In the genomic region with DNA sequence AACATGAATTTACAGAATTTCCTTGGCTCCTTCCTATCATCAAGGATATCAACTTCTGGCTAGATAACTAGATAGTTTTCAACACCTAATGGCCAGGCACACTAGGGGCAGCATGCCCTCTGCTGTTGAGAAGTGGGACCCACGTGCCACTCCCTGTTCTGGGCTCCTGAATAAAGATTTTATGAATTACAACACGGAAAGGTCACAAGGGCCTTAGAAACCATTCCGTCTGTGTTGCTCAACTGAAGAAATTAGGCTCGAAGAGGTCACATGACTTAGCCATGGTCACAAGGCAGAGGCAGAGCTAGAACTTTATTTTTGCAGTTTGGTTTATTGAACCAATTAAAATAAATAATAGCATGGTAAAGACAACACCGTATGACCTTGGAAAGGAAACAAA, we compare ENCODE assay signal across 1 cellular context.
TF ChIP-seq lines count a peak whose summit lies in the region.

No MANE protein-coding gene starts in this region.

TF ChIP-seq in K562, 482 proteins besides CTCF, POLR2A, EP300 and RAD21 (continued from another document):
- TF ChIP-seq, protein P1, sequence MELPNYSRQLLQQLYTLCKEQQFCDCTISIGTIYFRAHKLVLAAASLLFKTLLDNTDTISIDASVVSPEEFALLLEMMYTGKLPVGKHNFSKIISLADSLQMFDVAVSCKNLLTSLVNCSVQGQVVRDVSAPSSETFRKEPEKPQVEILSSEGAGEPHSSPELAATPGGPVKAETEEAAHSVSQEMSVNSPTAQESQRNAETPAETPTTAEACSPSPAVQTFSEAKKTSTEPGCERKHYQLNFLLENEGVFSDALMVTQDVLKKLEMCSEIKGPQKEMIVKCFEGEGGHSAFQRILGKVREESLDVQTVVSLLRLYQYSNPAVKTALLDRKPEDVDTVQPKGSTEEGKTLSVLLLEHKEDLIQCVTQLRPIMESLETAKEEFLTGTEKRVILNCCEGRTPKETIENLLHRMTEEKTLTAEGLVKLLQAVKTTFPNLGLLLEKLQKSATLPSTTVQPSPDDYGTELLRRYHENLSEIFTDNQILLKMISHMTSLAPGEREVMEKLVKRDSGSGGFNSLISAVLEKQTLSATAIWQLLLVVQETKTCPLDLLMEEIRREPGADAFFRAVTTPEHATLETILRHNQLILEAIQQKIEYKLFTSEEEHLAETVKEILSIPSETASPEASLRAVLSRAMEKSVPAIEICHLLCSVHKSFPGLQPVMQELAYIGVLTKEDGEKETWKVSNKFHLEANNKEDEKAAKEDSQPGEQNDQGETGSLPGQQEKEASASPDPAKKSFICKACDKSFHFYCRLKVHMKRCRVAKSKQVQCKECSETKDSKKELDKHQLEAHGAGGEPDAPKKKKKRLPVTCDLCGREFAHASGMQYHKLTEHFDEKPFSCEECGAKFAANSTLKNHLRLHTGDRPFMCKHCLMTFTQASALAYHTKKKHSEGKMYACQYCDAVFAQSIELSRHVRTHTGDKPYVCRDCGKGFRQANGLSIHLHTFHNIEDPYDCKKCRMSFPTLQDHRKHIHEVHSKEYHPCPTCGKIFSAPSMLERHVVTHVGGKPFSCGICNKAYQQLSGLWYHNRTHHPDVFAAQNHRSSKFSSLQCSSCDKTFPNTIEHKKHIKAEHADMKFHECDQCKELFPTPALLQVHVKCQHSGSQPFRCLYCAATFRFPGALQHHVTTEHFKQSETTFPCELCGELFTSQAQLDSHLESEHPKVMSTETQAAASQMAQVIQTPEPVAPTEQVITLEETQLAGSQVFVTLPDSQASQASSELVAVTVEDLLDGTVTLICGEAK (IDR thresholded peaks at IDR 0.05) = peak; percentile 80
- TF ChIP-seq, protein P1 (CRISPR knock-in tag; IDR thresholded peaks at IDR 0.05) = peak; percentile 33; the same call in 1 of the 2 replicates
- no peak for TF ChIP-seq RB1 (IDR thresholded peaks at IDR 0.05; ENCODE audit: low read depth)
- TF ChIP-seq SIN3A (IDR thresholded peaks at IDR 0.05; ENCODE audit: borderline replicate concordance in 2 of 2, control insufficient read depth in 1 of 2, low read depth in 2 of 2, low read length in 2 of 2) = no peak
- TF ChIP-seq ZNF699 (CRISPR knock-in tag; IDR thresholded peaks at IDR 0.05; ENCODE audit: insufficient replicate concordance) = no peak
